ENCODE assay signal across 9 cellular contexts in genomic region chr2:3462493-3463104, GRCh38. TPM values are rescaled to one million over a fixed set of nuclear protein-coding genes. Genes with fewer than 3 reads are reported as not detected.
DNase-seq lines count a peak whose midpoint lies in the region; ATAC-seq and TF ChIP-seq lines count a peak whose summit lies in the region.
"Had no signal": no experiment of that assay in that cellular context is flagged by ENCODE, and none has a peak within 500 bp of the region (broad histone marks: within the 10 kb centered on the region; RNA-seq: fewer than 3 reads in every experiment).

No MANE protein-coding gene starts in this region.

- no peak overlapping the region for H3K4me3 Mint-ChIP-seq in activated naive CD4-positive, alpha-beta T cell treated with anti-CD3 and anti-CD28 coated beads, Interleukin-2, amount 10 ng/mL, durations not matched to agents 7 days and 5 days
- H3K4me3 Mint-ChIP-seq in brain = no peak overlapping the region
- H3K4me3 Mint-ChIP-seq: WTC11 had no signal

- peaks cover 3 to 22% (median 13%) of the 10 kb centered on the region in 6 donors for H3K4me1 ChIP-seq in spleen

- H3K27ac ChIP-seq in spleen = peak overlapping the region in 4 of 8 donors; percentile 70 to 84 (median 77)

- H3K36me3 ChIP-seq in spleen = peaks cover 0 to 92% (median 47%) of the 10 kb centered on the region in 6 donors

- TF ChIP-seq POLR2A in spleen (IDR thresholded peaks at IDR 0.05) = no peak

- H3K4me3 ChIP-seq in spleen = peak overlapping the region in 1 of 8 donors; percentile 41

- no peak overlapping the region for H3K27ac Mint-ChIP-seq in activated naive CD4-positive, alpha-beta T cell treated with anti-CD3 and anti-CD28 coated beads, Interleukin-2, amount 10 ng/mL, durations not matched to agents 7 days and 5 days
- H3K27ac Mint-ChIP-seq in brain = peak overlapping the region; percentile 4 to 91 (median 86)

- H3K4me1 Mint-ChIP-seq in activated naive CD4-positive, alpha-beta T cell treated with anti-CD3 and anti-CD28 coated beads, Interleukin-2, amount 10 ng/mL, durations not matched to agents 7 days and 5 days = peaks cover 14% of the 10 kb centered on the region
- peaks cover 42% of the 10 kb centered on the region for H3K4me1 Mint-ChIP-seq in brain

- H3K27me3 ChIP-seq in spleen (replicated peaks in 1 of 7) = no peaks in the 10 kb centered on the region

- H3K9me3 Mint-ChIP-seq in activated naive CD4-positive, alpha-beta T cell treated with anti-CD3 and anti-CD28 coated beads, Interleukin-2, amount 10 ng/mL, durations not matched to agents 7 days and 5 days = no peaks in the 10 kb centered on the region
- peaks cover 0 to 3% (median 0%) of the 10 kb centered on the region in 5 experiments for H3K9me3 Mint-ChIP-seq in brain
- H3K9me3 Mint-ChIP-seq: WTC11 had no signal

- peak; percentile 5 for ATAC-seq in HG03064 (IDR thresholded peaks at IDR 0.05; ENCODE audit: low read depth, unreplicated experiment)
- no peak for ATAC-seq in GM21529 (IDR thresholded peaks at IDR 0.05; ENCODE audit: unreplicated experiment)
- ATAC-seq in HG02852 (IDR thresholded peaks at IDR 0.05; ENCODE audit: unreplicated experiment) = no peak

- DNase-seq in activated naive CD4-positive, alpha-beta T cell treated with anti-CD3 and anti-CD28 coated beads, Interleukin-2, amount 10 ng/mL, durations not matched to agents 7 days and 5 days = peak; percentile 9
- DNase-seq in activated naive CD4-positive, alpha-beta T cell (lab: John Stamatoyannopoulos, UW) = no peak
- DNase-seq in spleen (peak; percentile 73), DMS 273 (lab: John Stamatoyannopoulos, UW; ENCODE audit: unreplicated experiment) (no peak)

- no peaks in the 10 kb centered on the region for H3K9me3 ChIP-seq in spleen

- 57 to 79% (median 69%) methylated on average over 10 of the region's 10 CpGs for WGBS in spleen, 5 donors

- no peaks in the 10 kb centered on the region for H3K27me3 Mint-ChIP-seq in activated naive CD4-positive, alpha-beta T cell treated with anti-CD3 and anti-CD28 coated beads, Interleukin-2, amount 10 ng/mL, durations not matched to agents 7 days and 5 days
- peaks cover 4% of the 10 kb centered on the region for H3K27me3 Mint-ChIP-seq in brain

- H3K36me3 Mint-ChIP-seq in activated naive CD4-positive, alpha-beta T cell treated with anti-CD3 and anti-CD28 coated beads, Interleukin-2, amount 10 ng/mL, durations not matched to agents 7 days and 5 days = peaks cover 7% of the 10 kb centered on the region
- peaks cover 11% of the 10 kb centered on the region for H3K36me3 Mint-ChIP-seq in brain

- CTCF ChIA-PET in activated naive CD4-positive, alpha-beta T cell treated with anti-CD3 and anti-CD28 coated beads, Interleukin-2, amount 10 ng/mL, durations not matched to agents 7 days and 5 days (lab: Charles Lee) = interaction anchor here (0.7 to 2.2 kb wide), 11 partner anchors 8 to 190 kb away, joined by 3 to 15 read pairs (median 5); no protein-coding TSS in a partner anchor

- intact Hi-C loops in spleen (cut with DNase I; ENCODE audit: low total_unique reads) = no loop called here

- peak; percentile 43 to 59 for TF ChIP-seq CTCF in brain (conservative IDR thresholded peaks at IDR 0.05)
- peak in 4 of 11 experiments; percentile 3 to 60 (median 51) for TF ChIP-seq CTCF in spleen (IDR thresholded peaks at IDR 0.05 in 8 of 11, conservative IDR thresholded peaks at IDR 0.05 in 3 of 11)

RNA-seq across cellular contexts. Expression of gene ADI1, which starts 56.7 kb away (rescaled TPM):
- polyA plus RNA-seq in brain (ENCODE audit: insufficient read depth, low read depth, low replicate concordance) (50.4 TPM), spleen (10 to 100 TPM; 31.8 to 56.0 (median 48.4) TPM)
- 100 to 1,000 TPM in 1 of 7 donors, 10 to 100 TPM in 6; 36.5 to 106 (median 55.8) TPM for total RNA-seq in spleen

Comparison
In these comparisons a context has a peak if more than half of its experiments do, and no peak if none do; other contexts are left out.
1. DNase-seq: peak in activated naive CD4-positive, alpha-beta T cell treated with anti-CD3 and anti-CD28 coated beads, Interleukin-2, amount 10 ng/mL, durations not matched to agents 7 days and 5 days (single experiment) and spleen (single experiment); none in activated naive CD4-positive, alpha-beta T cell (0 of 4) and DMS 273 (single experiment).